ENCODE assay signal across 13 cellular contexts in the genomic region with DNA sequence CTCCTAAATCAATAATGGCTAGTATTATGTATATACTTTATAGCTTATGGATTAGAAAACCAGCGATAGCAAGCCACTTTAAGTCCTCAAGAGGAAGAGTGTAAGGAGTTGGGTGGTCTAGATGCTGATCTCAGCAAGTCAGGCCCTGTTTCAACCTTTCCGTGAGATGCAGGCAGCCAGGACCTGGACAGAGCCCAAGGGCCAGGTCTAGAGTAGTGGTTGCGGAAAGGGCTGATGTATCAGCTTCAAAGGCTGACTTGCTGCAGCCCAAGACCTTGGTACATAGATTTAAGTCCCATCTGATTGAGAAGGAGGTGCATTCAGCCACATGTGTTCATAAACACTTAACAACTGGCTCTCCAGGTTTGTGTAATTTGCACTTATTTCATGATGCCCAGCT. TPM values are rescaled to one million over a fixed set of nuclear protein-coding genes. Genes with fewer than 3 reads are reported as not detected.
DNase-seq lines count a peak whose midpoint lies in the region; ATAC-seq, FAIRE-seq and TF ChIP-seq lines count a peak whose summit lies in the region.
"Had no signal": no experiment of that assay in that cellular context is flagged by ENCODE, and none has a peak within 500 bp of the region (broad histone marks: within the 10 kb centered on the region; RNA-seq: fewer than 3 reads in every experiment).

No MANE protein-coding gene starts in this region.

- peak overlapping the region; percentile 55 to 94 for H3K4me3 Mint-ChIP-seq in CD14-positive monocyte
- H3K4me3 Mint-ChIP-seq in IgD-negative memory B cell = peak overlapping the region; percentile 67 to 91 (median 80)
- peak overlapping the region; percentile 76 for H3K4me3 Mint-ChIP-seq in activated naive CD8-positive, alpha-beta T cell treated with anti-CD3 and anti-CD28 coated beads, Interleukin-2, amount 10 ng/mL, durations not matched to agents 7 days and 5 days
- H3K4me3 Mint-ChIP-seq in naive thymus-derived CD4-positive, alpha-beta T cell = peak overlapping the region; percentile 21 to 93 (median 90)

- no peak for FAIRE-seq in pancreas (lab: Jason Lieb, UNC)

- no peak for TF ChIP-seq CTCF in CD14-positive monocyte (IDR thresholded peaks at IDR 0.05)
- no peak for TF ChIP-seq CTCF in pancreas (IDR thresholded peaks at IDR 0.05)

- POLR2A ChIA-PET in activated naive CD8-positive, alpha-beta T cell treated with anti-CD3 and anti-CD28 coated beads, Interleukin-2, amount 10 ng/mL, durations not matched to agents 7 days and 5 days (lab: Charles Lee) = interaction anchor here (1.2 to 2.9 kb wide), 4 partner anchors 9 to 34 kb away, joined by 5 to 24 read pairs (median 15); a partner anchor contains a TSS
- POLR2A ChIA-PET in naive thymus-derived CD4-positive, alpha-beta T cell (lab: Charles Lee) = interaction anchor here (0.8 to 6.6 kb wide), 13 partner anchors 10 to 385 kb away, joined by 3 to 56 read pairs (median 7); a partner anchor contains a TSS

- ATAC-seq in activated naive CD8-positive, alpha-beta T cell treated with anti-CD3 and anti-CD28 coated beads, Interleukin-2, amount 10 ng/mL, durations not matched to agents 7 days and 5 days (ENCODE audit: low read depth) = no peak
- ATAC-seq in naive thymus-derived CD4-positive, alpha-beta T cell = no peak
- ATAC-seq in HG02884 (IDR thresholded peaks at IDR 0.05; ENCODE audit: unreplicated experiment) (no peak), pancreas (no peak), GM21723 (IDR thresholded peaks at IDR 0.05; ENCODE audit: unreplicated experiment) (no peak)

- H3K4me1 ChIP-seq in naive thymus-derived CD4-positive, alpha-beta T cell (ENCODE audit: control insufficient read depth in 2 of 2, insufficient read depth in 2 of 2, low read length in 2 of 2) = peaks cover 96 to 99% of the 10 kb centered on the region in 2 donors
- H3K4me1 ChIP-seq in pancreas = peaks cover 0 to 10% (median 0%) of the 10 kb centered on the region in 3 donors

- peaks cover 45 to 50% of the 10 kb centered on the region in 2 donors for H3K36me3 Mint-ChIP-seq in CD14-positive monocyte
- peaks cover 6% of the 10 kb centered on the region for H3K36me3 Mint-ChIP-seq in IgD-negative memory B cell
- peaks cover 20% of the 10 kb centered on the region for H3K36me3 Mint-ChIP-seq in activated naive CD8-positive, alpha-beta T cell treated with anti-CD3 and anti-CD28 coated beads, Interleukin-2, amount 10 ng/mL, durations not matched to agents 7 days and 5 days
- H3K36me3 Mint-ChIP-seq in naive thymus-derived CD4-positive, alpha-beta T cell = peaks cover 0 to 37% (median 9%) of the 10 kb centered on the region in 5 donors

- no peaks in the 10 kb centered on the region for H3K9me3 ChIP-seq in naive thymus-derived CD4-positive, alpha-beta T cell (ENCODE audit: control insufficient read depth in 2 of 3, low read length in 3 of 3)
- no peaks in the 10 kb centered on the region for H3K9me3 ChIP-seq in pancreas
- H3K9me3 ChIP-seq: thyroid gland had no signal

- DNase-seq in CD14-positive monocyte (ENCODE audit: low spot score) (no peak), AG20443 (ENCODE audit: low spot score) (no peak), pancreas (no peak)
- no peak for DNase-seq in activated naive CD8-positive, alpha-beta T cell treated with anti-CD3 and anti-CD28 coated beads, Interleukin-2, amount 10 ng/mL, durations not matched to agents 7 days and 5 days
- DNase-seq in naive thymus-derived CD4-positive, alpha-beta T cell = no peak
- DNase-seq: activated T-cell treated with anti-CD3 and anti-CD28 coated beads, Interleukin-2, amount 50 U/mL, for 48 hours; mesendoderm; NCI-H1105; NCI-H2227 treated with DMSO at 0.1 percent for 48 hours; thyroid gland had no signal

- peak overlapping the region; percentile 66 for H3K27ac ChIP-seq in naive thymus-derived CD4-positive, alpha-beta T cell (ENCODE audit: low read depth, low read length)
- H3K27ac ChIP-seq in pancreas = no peak overlapping the region
- H3K27ac ChIP-seq: thyroid gland had no signal

- 89 to 91% methylated on average over 3 of the region's 3 CpGs for WGBS in pancreas, 2 donors

- H3K4me1 Mint-ChIP-seq in CD14-positive monocyte (peaks cover 99% of the 10 kb centered on the region), IgD-negative memory B cell (peaks cover 71 to 91% (median 76%) of the 10 kb centered on the region in 3 donors)
- H3K4me1 Mint-ChIP-seq in activated naive CD8-positive, alpha-beta T cell treated with anti-CD3 and anti-CD28 coated beads, Interleukin-2, amount 10 ng/mL, durations not matched to agents 7 days and 5 days = peaks cover 90% of the 10 kb centered on the region
- H3K4me1 Mint-ChIP-seq in naive thymus-derived CD4-positive, alpha-beta T cell = peaks cover 86 to 100% (median 96%) of the 10 kb centered on the region in 7 donors

- intact Hi-C loops in CD14-positive monocyte (cut with micrococcal nuclease) = loop anchor here (5.0 to 10.0 kb wide), 2 partner anchors 35 to 143 kb away; a partner anchor contains a TSS
- intact Hi-C loops in naive thymus-derived CD4-positive, alpha-beta T cell (cut with micrococcal nuclease) = loop anchor here (5.0 to 10.0 kb wide), 4 partner anchors 203 to 693 kb away; no protein-coding TSS in a partner anchor
- intact Hi-C loops in pancreas (cut with DNase I) = no loop called here

- peak overlapping the region; percentile 94 to 99 (median 97) for H3K27ac Mint-ChIP-seq in CD14-positive monocyte
- H3K27ac Mint-ChIP-seq in IgD-negative memory B cell = peak overlapping the region in 2 of 3 donors; percentile 94 to 96
- H3K27ac Mint-ChIP-seq in activated naive CD8-positive, alpha-beta T cell treated with anti-CD3 and anti-CD28 coated beads, Interleukin-2, amount 10 ng/mL, durations not matched to agents 7 days and 5 days = peak overlapping the region; percentile 96
- H3K27ac Mint-ChIP-seq in naive thymus-derived CD4-positive, alpha-beta T cell = peak overlapping the region in 8 of 9 donors; percentile 64 to 97 (median 92)

- H3K9me3 Mint-ChIP-seq in CD14-positive monocyte (no peaks in the 10 kb centered on the region), IgD-negative memory B cell (peaks cover 0 to 2% (median 0%) of the 10 kb centered on the region in 3 donors)
- H3K9me3 Mint-ChIP-seq in activated naive CD8-positive, alpha-beta T cell treated with anti-CD3 and anti-CD28 coated beads, Interleukin-2, amount 10 ng/mL, durations not matched to agents 7 days and 5 days = no peaks in the 10 kb centered on the region
- peaks cover 0 to 6% (median 0%) of the 10 kb centered on the region in 11 donors for H3K9me3 Mint-ChIP-seq in naive thymus-derived CD4-positive, alpha-beta T cell

- CTCF ChIA-PET in naive thymus-derived CD4-positive, alpha-beta T cell (lab: Charles Lee) = interaction anchor here (0.7 to 3.5 kb wide), 5 partner anchors 11 to 570 kb away, joined by 3 to 19 read pairs (median 3); no protein-coding TSS in a partner anchor

- H3K27me3 ChIP-seq in naive thymus-derived CD4-positive, alpha-beta T cell (ENCODE audit: control insufficient read depth in 2 of 2, insufficient read depth in 2 of 2, low read length in 2 of 2) = no peaks in the 10 kb centered on the region
- H3K27me3 ChIP-seq in pancreas = no peaks in the 10 kb centered on the region
- H3K27me3 ChIP-seq: thyroid gland had no signal

- H3K4me3 ChIP-seq in naive thymus-derived CD4-positive, alpha-beta T cell (ENCODE audit: low read length) = peak overlapping the region; percentile 40
- no peak overlapping the region for H3K4me3 ChIP-seq in pancreas
- H3K4me3 ChIP-seq: thyroid gland had no signal

- H3K27me3 Mint-ChIP-seq in CD14-positive monocyte (ENCODE audit: low read depth in 3 of 3) = peaks cover 0 to 8% (median 0%) of the 10 kb centered on the region in 3 donors
- no peaks in the 10 kb centered on the region for H3K27me3 Mint-ChIP-seq in IgD-negative memory B cell
- H3K27me3 Mint-ChIP-seq in activated naive CD8-positive, alpha-beta T cell treated with anti-CD3 and anti-CD28 coated beads, Interleukin-2, amount 10 ng/mL, durations not matched to agents 7 days and 5 days = no peaks in the 10 kb centered on the region
- no peaks in the 10 kb centered on the region for H3K27me3 Mint-ChIP-seq in naive thymus-derived CD4-positive, alpha-beta T cell

- H3K36me3 ChIP-seq in naive thymus-derived CD4-positive, alpha-beta T cell (ENCODE audit: control insufficient read depth in 2 of 3, insufficient read depth in 3 of 3, low read length in 3 of 3) = no peaks in the 10 kb centered on the region
- H3K36me3 ChIP-seq in pancreas = no peaks in the 10 kb centered on the region
- H3K36me3 ChIP-seq: thyroid gland had no signal

RNA-seq across cellular contexts. Expression of a gene that starts 33.4 kb away (rescaled TPM):
- polyA plus RNA-seq in CD14-positive monocyte (10 to 100 TPM; 42.4 to 64.5 TPM), IgD-negative memory B cell (113 TPM), pancreas (1 to 10 TPM; 1.8 to 3.5 TPM)
- 10 to 100 TPM; 83.4 to 86.5 TPM for total RNA-seq in activated naive CD8-positive, alpha-beta T cell treated with anti-CD3 and anti-CD28 coated beads, Interleukin-2, amount 10 ng/mL, durations not matched to agents 7 days and 5 days
- 100 to 1,000 TPM in 1 of 5 experiments, 10 to 100 TPM in 4; 80.8 to 108 (median 89.3) TPM for total RNA-seq in naive thymus-derived CD4-positive, alpha-beta T cell
- 10 to 100 TPM; 52.1 to 53.8 TPM for polyA plus RNA-seq in naive thymus-derived CD4-positive, alpha-beta T cell
- 1 to 10 TPM; 1.3 to 9.3 (median 2.9) TPM for total RNA-seq in pancreas

Comparison
In these comparisons a context has a peak if more than half of its experiments do, and no peak if none do; other contexts are left out.
1. RNA of a gene that starts 33.4 kb away (polyA plus RNA-seq): 113 TPM in IgD-negative memory B cell (single experiment), 42.4 to 64.5 TPM in CD14-positive monocyte and 52.1 to 53.8 TPM in naive thymus-derived CD4-positive, alpha-beta T cell; 1.8 to 3.5 TPM in pancreas; every median in the first group is over 4 times any median in the second.
2. intact Hi-C loops: an anchor here in CD14-positive monocyte (5.0 to 10.0 kb wide) and naive thymus-derived CD4-positive, alpha-beta T cell (5.0 to 10.0 kb wide); none called in pancreas.
3. Peak in every context shown above with its lines, with median percentiles within 50 percentile points of each other: H3K27ac Mint-ChIP-seq and H3K4me3 Mint-ChIP-seq.